19 cellular contexts compared by ENCODE assay signal in the genomic region with DNA sequence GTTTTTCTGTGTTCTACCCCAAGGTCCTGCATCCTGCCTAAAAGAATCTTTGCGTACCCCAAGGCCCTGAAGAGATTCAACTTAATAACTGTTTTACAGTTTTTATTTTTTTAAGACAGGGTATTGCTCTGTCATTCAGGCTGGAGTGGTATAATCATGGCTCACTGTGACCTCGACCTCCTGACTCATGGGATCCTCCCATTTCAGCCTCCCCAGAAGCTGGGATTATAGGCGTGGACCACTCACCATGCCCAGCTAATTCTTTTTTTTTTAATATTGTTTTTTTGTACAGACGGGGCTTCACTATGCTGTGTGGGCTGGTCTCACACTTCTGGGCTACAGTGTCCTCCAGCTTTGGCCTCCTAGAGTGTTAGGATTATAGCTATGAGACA. TPM values are rescaled to one million over a fixed set of nuclear protein-coding genes. Genes with fewer than 3 reads are reported as not detected.
DNase-seq lines count a peak whose midpoint lies in the region; ATAC-seq, FAIRE-seq and TF ChIP-seq lines count a peak whose summit lies in the region.
"Had no signal": no experiment of that assay in that cellular context is flagged by ENCODE, and none has a peak within 500 bp of the region (broad histone marks: within the 10 kb centered on the region; RNA-seq: fewer than 3 reads in every experiment).

No MANE protein-coding gene starts in this region.

- no peaks in the 10 kb centered on the region for H3K9me2 ChIP-seq in PC-3 (replicated peaks; ENCODE audit: low read length)

- no peak overlapping the region for H3K27ac ChIP-seq in PC-3 (ENCODE audit: low read length)
- peak overlapping the region; percentile 78 for H3K27ac ChIP-seq in brain microvascular endothelial cell
- H3K27ac ChIP-seq: adrenal gland had no signal

- intact Hi-C loops in PC-3 (cut with micrococcal nuclease), result no loop called here

- no peak for DNase-seq in GM12891 (ENCODE audit: insufficient read length, low spot score)
- peak; percentile 43 for DNase-seq in PC-3
- peak; percentile 63 for DNase-seq in brain microvascular endothelial cell
- DNase-seq in osteocyte (ENCODE audit: extremely low spot score, unreplicated experiment), result no peak
- DNase-seq in islet precursor cell, result no peak
- DNase-seq in GM13976 (ENCODE audit: low spot score), result no peak
- DNase-seq: activated CD4-positive, alpha-beta T cell treated with anti-CD3 and anti-CD28 coated beads for 4 hours; adrenal gland; CD4-positive, alpha-beta memory T cell; GDM1; naive thymus-derived CD8-positive, alpha-beta T cell; NCI-H1417 treated with DMSO at 0.1 percent for 48 hours; OCI-M1; T-helper 2 cell; tibial artery had no signal

- no peak overlapping the region for H3K4me3 ChIP-seq in PC-3 (ENCODE audit: low read length)
- no peak overlapping the region for H3K4me3 ChIP-seq in brain microvascular endothelial cell (ENCODE audit: low read depth, low read length)
- H3K4me3 ChIP-seq: adrenal gland, tibial artery had no signal

- no TSS peak for BruUV-seq in PC-3 (replicated peaks; lab: Mats Ljungman, UMichigan)

- H3K27me3 ChIP-seq in PC-3 (ENCODE audit: low read length) (no peaks in the 10 kb centered on the region), brain microvascular endothelial cell (replicated peaks) (no peaks in the 10 kb centered on the region)
- H3K27me3 ChIP-seq: adrenal gland, tibial artery had no signal

- POLR2A ChIA-PET in PC-3 (lab: Charles Lee; ENCODE audit: unreplicated experiment), result interaction anchor here (0.6 kb wide), 2 partner anchors 9 to 47 kb away, joined by 3 to 4 read pairs; partner anchors contain the start of gene FAAP100

- FAIRE-seq in GM12891 (lab: Jason Lieb, UNC), result peak; percentile 5

- H3K9me3 Mint-ChIP-seq in osteocyte (ENCODE audit: unreplicated experiment), result no peaks in the 10 kb centered on the region
- H3K9me3 Mint-ChIP-seq: naive thymus-derived CD8-positive, alpha-beta T cell had no signal

- peaks cover 13% of the 10 kb centered on the region for H3K79me2 ChIP-seq in PC-3 (ENCODE audit: low read length)

- CTCF ChIA-PET in PC-3 (lab: Charles Lee), result no interaction called here

- peak overlapping the region; percentile 84 for H3K27ac Mint-ChIP-seq in osteocyte (ENCODE audit: unreplicated experiment)
- H3K27ac Mint-ChIP-seq: CD4-positive, alpha-beta memory T cell had no signal

- in situ Hi-C loops in brain microvascular endothelial cell (cut with HindIII; ENCODE audit: low pct_ligation_motif_present, low sequenced_read_pairs), result no loop called here
- in situ Hi-C loops in GM13976 (cut with MboI; ENCODE audit: low sequenced_read_pairs, unreplicated experiment), result no loop called here

- H3F3A ChIP-seq in PC-3 (ENCODE audit: low read length, unreplicated experiment), result peaks cover 11% of the 10 kb centered on the region

- no peak overlapping the region for H3K9ac ChIP-seq in PC-3 (ENCODE audit: low read length)

- H4K20me1 ChIP-seq in PC-3 (ENCODE audit: low read length), result peaks cover 14% of the 10 kb centered on the region; the same call in 1 of the 2 replicates

- no peak overlapping the region for H3K4me2 ChIP-seq in PC-3 (ENCODE audit: low read length)

- TF ChIP-seq POLR2A in GM12891 (IDR thresholded peaks at IDR 0.05; ENCODE audit: low read depth, low read length), result no peak

- ATAC-seq in PC-3 (peak; percentile 34; the same call in 1 of the 2 replicates), HG03175 (IDR thresholded peaks at IDR 0.05; ENCODE audit: unreplicated experiment) (no peak), HG03469 (IDR thresholded peaks at IDR 0.05; ENCODE audit: unreplicated experiment) (no peak)
- ATAC-seq: left ventricle myocardium superior; naive thymus-derived CD8-positive, alpha-beta T cell had no signal

- H3K27me3 Mint-ChIP-seq in osteocyte (ENCODE audit: unreplicated experiment), result no peaks in the 10 kb centered on the region
- H3K27me3 Mint-ChIP-seq: CD4-positive, alpha-beta memory T cell; naive thymus-derived CD8-positive, alpha-beta T cell had no signal

- H2AFZ ChIP-seq in PC-3 (ENCODE audit: low read length), result no peak overlapping the region

- peaks cover 81% of the 10 kb centered on the region for H3K36me3 ChIP-seq in PC-3 (ENCODE audit: low read depth, low read length)
- peaks cover 73% of the 10 kb centered on the region for H3K36me3 ChIP-seq in brain microvascular endothelial cell (replicated peaks)

- no peak for TF ChIP-seq CTCF in PC-3 (conservative IDR thresholded peaks at IDR 0.05; ENCODE audit: low read depth, low read length)
- TF ChIP-seq CTCF in brain microvascular endothelial cell (IDR thresholded peaks at IDR 0.05; ENCODE audit: low read depth, low read length, missing control alignments), result no peak
- TF ChIP-seq CTCF in osteocyte (IDR thresholded peaks at IDR 0.05), result no peak
- no peak for TF ChIP-seq CTCF in GM13976 (IDR thresholded peaks at IDR 0.05; ENCODE audit: borderline replicate concordance, control extremely low read depth, extremely low read depth, insufficient read depth, missing control alignments)

- peaks cover 42% of the 10 kb centered on the region for H3K36me3 Mint-ChIP-seq in osteocyte (ENCODE audit: unreplicated experiment)

- no peaks in the 10 kb centered on the region for H3K9me3 ChIP-seq in PC-3 (ENCODE audit: low read length)
- H3K9me3 ChIP-seq: adrenal gland, tibial artery had no signal

- no peak overlapping the region for H3K4me3 Mint-ChIP-seq in osteocyte (ENCODE audit: unreplicated experiment)
- H3K4me3 Mint-ChIP-seq: CD4-positive, alpha-beta memory T cell had no signal

- peaks cover 64% of the 10 kb centered on the region for H3K4me1 Mint-ChIP-seq in osteocyte (ENCODE audit: unreplicated experiment)

- H3K4me1 ChIP-seq in PC-3 (ENCODE audit: insufficient read depth, low read length), result peaks cover 35% of the 10 kb centered on the region

TF ChIP-seq in GM12891, 5 proteins besides CTCF, POLR2A, EP300 and RAD21:
- TF ChIP-seq SPI1 (IDR thresholded peaks at IDR 0.05; ENCODE audit: low read depth, low read length) (no peak), POLR2AphosphoS5 (IDR thresholded peaks at IDR 0.05; ENCODE audit: low read depth, low read length) (no peak), TAF1 (IDR thresholded peaks at IDR 0.05; ENCODE audit: low read depth, low read length) (no peak), POU2F2 (IDR thresholded peaks at IDR 0.05; ENCODE audit: low read depth, low read length) (no peak), PAX5 (IDR thresholded peaks at IDR 0.05; ENCODE audit: insufficient read depth, low read length, severe bottlenecking) (no peak)

RNA-seq across cellular contexts. Expression of gene FAAP100, which starts 9.3 kb away (rescaled TPM):
- polyA plus RNA-seq in GM12891 (2012; ENCODE audit: low read depth, missing spikeins), result 12.7 TPM
- 23.3 and 34.6 TPM in 2 replicates for total RNA-seq in PC-3 (2014; rRNA removed)
- 63.0 and 64.6 TPM in 2 replicates for total RNA-seq in osteocyte

RNA-seq across cellular contexts. Expression of gene FSCN2, which starts 33.3 kb away (rescaled TPM):
- polyA plus RNA-seq in GM12891 (2012; ENCODE audit: low read depth, missing spikeins), result 1.5 TPM
- total RNA-seq in PC-3 (2014; rRNA removed), result 0.87 and 2.4 TPM in 2 replicates
- total RNA-seq in osteocyte, result 3.0 and 3.7 TPM in 2 replicates
- total RNA-seq: epithelial cell of proximal tubule had no signal
- polyA plus RNA-seq: naive thymus-derived CD8-positive, alpha-beta T cell had no signal

RNA-seq across cellular contexts. Expression of gene ACTG1, which starts 48.9 kb away (rescaled TPM):
- polyA plus RNA-seq in GM12891 (2012; ENCODE audit: low read depth, missing spikeins), result 3,652 TPM
- total RNA-seq in PC-3 (2014; rRNA removed) (4,503 and 4,798 TPM in 2 replicates), osteocyte (4,236 and 4,267 TPM in 2 replicates)

Comparison
In these comparisons a context has a peak if more than half of its experiments do, and no peak if none do; other contexts are left out.
1. DNase-seq: peak in PC-3 (single experiment) and brain microvascular endothelial cell (single experiment); none in GM12891 (single experiment), osteocyte (single experiment), islet precursor cell (single experiment) and GM13976 (single experiment).